In genomic region chr10:63521389-63522128, GRCh38 we compare ENCODE assay signal across 1 cellular context.
TF ChIP-seq lines count a peak whose summit lies in the region.

Gene REEP3 (plus strand): TSS chr10:63521401. CDS start chr10:63521546, 145 bp downstream.

TF ChIP-seq in HepG2, 621 proteins besides CTCF, POLR2A, EP300 and RAD21 (continued from another document):
- peak; percentile 93 for TF ChIP-seq UBTF (CRISPR knock-in tag; IDR thresholded peaks at IDR 0.05)
- TF ChIP-seq ZNF883 (CRISPR knock-in tag; IDR thresholded peaks at IDR 0.05; ENCODE audit: not compliant biosample characterization), result peak; percentile 72
- TF ChIP-seq ZFP82 (CRISPR knock-in tag; IDR thresholded peaks at IDR 0.05; ENCODE audit: borderline replicate concordance), result 0 out of 2 replicates have a peak, but pooled peaks have one; percentile 79
